ENCODE assay signal across 18 cellular contexts in genomic region chr20:481167-481566, GRCh38.
"Had no signal": no experiment of that assay in that cellular context is flagged by ENCODE, and none has a peak within 500 bp of the region (broad histone marks: within the 10 kb centered on the region; RNA-seq: fewer than 3 reads in every experiment).

No MANE protein-coding gene starts in this region.

- H3K9me3 ChIP-seq: ascending aorta, esophagus muscularis mucosa, gastroesophageal sphincter, heart right ventricle, left lung, sigmoid colon, spleen had no signal

- DNase-seq: activated CD4-positive, alpha-beta T cell treated with anti-CD3 and anti-CD28 coated beads, Interleukin-2, amount 50 U/mL, for 48 hours; activated CD4-positive, CD25-positive, alpha-beta regulatory T cell; activated gamma-delta T cell; effector CD4-positive, alpha-beta T cell; heart right ventricle; left lung; sigmoid colon; spleen; stimulated activated CD4-positive, alpha-beta T cell treated with anti-CD3 and anti-CD28 coated beads, Interleukin-4, amount 100 ng/mL, for 4 hours; SW 1271 had no signal

- H3K27me3 Mint-ChIP-seq: stimulated activated memory B cell treated with anti-CD40 and anti-IgM and Interleukin-4, amounts not matched to agents 10 μg/mL and 1 μg/mL and 100 μg/mL, for 72 hours had no signal

- H3K4me1 ChIP-seq: left lung, parathyroid adenoma, sigmoid colon had no signal

- H3K9me3 Mint-ChIP-seq: mesothelial cell of epicardium; nephron; stimulated activated memory B cell treated with anti-CD40 and anti-IgM and Interleukin-4, amounts not matched to agents 10 μg/mL and 1 μg/mL and 100 μg/mL, for 72 hours; T-helper 2 cell treated with Interferon-gamma antibody and Interleukin-4, amounts not matched to agents 5 μg/mL and 100 μg/mL, for 36 hours had no signal

- H3K27ac ChIP-seq: ascending aorta, esophagus muscularis mucosa, gastroesophageal sphincter, heart right ventricle, left lung, parathyroid adenoma, sigmoid colon, spleen had no signal

- ATAC-seq: gastroesophageal sphincter; heart right ventricle; left lung; stimulated activated memory B cell treated with anti-CD40 and anti-IgM and Interleukin-4, amounts not matched to agents 10 μg/mL and 1 μg/mL and 100 μg/mL, for 72 hours had no signal

- H3K4me3 Mint-ChIP-seq: mesothelial cell of epicardium; nephron; stimulated activated memory B cell treated with anti-CD40 and anti-IgM and Interleukin-4, amounts not matched to agents 10 μg/mL and 1 μg/mL and 100 μg/mL, for 72 hours; T-helper 2 cell treated with Interferon-gamma antibody and Interleukin-4, amounts not matched to agents 5 μg/mL and 100 μg/mL, for 36 hours had no signal

- H3K4me3 ChIP-seq: ascending aorta, esophagus muscularis mucosa, gastroesophageal sphincter, heart right ventricle, left lung, sigmoid colon, spleen had no signal

- H3K27me3 ChIP-seq: ascending aorta, esophagus muscularis mucosa, gastroesophageal sphincter, heart right ventricle, left lung, sigmoid colon, spleen had no signal

- H3K27ac Mint-ChIP-seq: mesothelial cell of epicardium; stimulated activated memory B cell treated with anti-CD40 and anti-IgM and Interleukin-4, amounts not matched to agents 10 μg/mL and 1 μg/mL and 100 μg/mL, for 72 hours; T-helper 2 cell treated with Interferon-gamma antibody and Interleukin-4, amounts not matched to agents 5 μg/mL and 100 μg/mL, for 36 hours had no signal
